26 cellular contexts compared by ENCODE assay signal in genomic region chr6:94639564-94639963, GRCh38.
"Had no signal": no experiment of that assay in that cellular context is flagged by ENCODE, and none has a peak within 500 bp of the region (broad histone marks: within the 10 kb centered on the region; RNA-seq: fewer than 3 reads in every experiment).

No MANE protein-coding gene starts in this region.

- H3K36me3 ChIP-seq: colonic mucosa, esophagus muscularis mucosa, esophagus squamous epithelium, gastrocnemius medialis, gastroesophageal sphincter, heart left ventricle, heart right ventricle had no signal

- DNase-seq: colonic mucosa; cortex of kidney; dermis blood vessel endothelial cell; dorsolateral prefrontal cortex; effector CD4-positive, alpha-beta T cell; effector CD8-positive, alpha-beta T cell; effector memory CD4-positive, alpha-beta T cell; effector memory CD8-positive, alpha-beta T cell; endodermal cell; erythroblast; esophagus squamous epithelium; foreskin fibroblast; foreskin keratinocyte; foreskin melanocyte; gastrocnemius medialis; glutamatergic neuron; head of caudate nucleus; heart left ventricle; heart right ventricle had no signal

- FAIRE-seq: colon, endometrium, endothelial cell of umbilical vein had no signal

- H3K27ac ChIP-seq: colonic mucosa, dorsolateral prefrontal cortex, epithelial cell of prostate, esophagus muscularis mucosa, esophagus squamous epithelium, foreskin keratinocyte, gastrocnemius medialis, gastroesophageal sphincter, heart left ventricle, heart right ventricle had no signal

- H3K27me3 ChIP-seq: colonic mucosa, dorsolateral prefrontal cortex, esophagus muscularis mucosa, esophagus squamous epithelium, foreskin keratinocyte, gastrocnemius medialis, gastroesophageal sphincter, heart left ventricle, heart right ventricle had no signal

- H3K9me3 ChIP-seq: colonic mucosa, esophagus muscularis mucosa, esophagus squamous epithelium, gastrocnemius medialis, gastroesophageal sphincter, heart left ventricle, heart right ventricle had no signal

- ATAC-seq: effector memory CD8-positive, alpha-beta T cell; esophagus mucosa; foreskin keratinocyte; gastrocnemius medialis; gastroesophageal sphincter; heart left ventricle; heart right ventricle had no signal

- H3K4me3 ChIP-seq: colonic mucosa, dorsolateral prefrontal cortex, esophagus muscularis mucosa, esophagus squamous epithelium, gastrocnemius medialis, gastroesophageal sphincter, heart left ventricle, heart right ventricle had no signal

- H3K4me1 ChIP-seq: colonic mucosa, esophagus muscularis mucosa, esophagus squamous epithelium, foreskin keratinocyte, gastrocnemius medialis, gastroesophageal sphincter, heart left ventricle, heart right ventricle had no signal
